Comparison of ENCODE assay signal across 8 cellular contexts in genomic region chr5:59007460-59008063, GRCh38.
DNase-seq lines count a peak whose midpoint lies in the region; ATAC-seq, FAIRE-seq and TF ChIP-seq lines count a peak whose summit lies in the region.

No MANE protein-coding gene starts in this region.

- H3K27ac ChIP-seq in 22Rv1: no peak overlapping the region
- no peak overlapping the region for H3K27ac ChIP-seq in foreskin keratinocyte
- no peak overlapping the region for H3K27ac ChIP-seq in upper lobe of left lung
- H3K27ac ChIP-seq in ovary: no peak overlapping the region

- H3K4me3 Mint-ChIP-seq in type B pancreatic cell: no peak overlapping the region

- peak; percentile 65 for TF ChIP-seq CTCF in 22Rv1 (IDR thresholded peaks at IDR 0.05)
- TF ChIP-seq CTCF in GM12865 (IDR thresholded peaks at IDR 0.05; ENCODE audit: insufficient read depth, low read depth, low read length, missing control alignments): peak; percentile 18
- peak; percentile 71 for TF ChIP-seq CTCF in foreskin keratinocyte (conservative IDR thresholded peaks at IDR 0.05)
- peak; percentile 76 for TF ChIP-seq CTCF in type B pancreatic cell (conservative IDR thresholded peaks at IDR 0.05)
- peak in 2 of 6 experiments; percentile 17 to 21 for TF ChIP-seq CTCF in upper lobe of left lung (IDR thresholded peaks at IDR 0.05)
- peak in 1 of 3 donors; percentile 56 for TF ChIP-seq CTCF in ovary (IDR thresholded peaks at IDR 0.05)

- TF ChIP-seq POLR2A in upper lobe of left lung (IDR thresholded peaks at IDR 0.05): no peak
- TF ChIP-seq POLR2A in ovary (IDR thresholded peaks at IDR 0.05): no peak

- H3K4me3 ChIP-seq in GM12865 (ENCODE audit: low read depth, low read length) (no peak overlapping the region), upper lobe of left lung (no peak overlapping the region), ovary (no peak overlapping the region)

- H3K36me3 ChIP-seq in upper lobe of left lung (no peaks in the 10 kb centered on the region), ovary (no peaks in the 10 kb centered on the region)

- peaks cover 0 to 3% (median 0%) of the 10 kb centered on the region in 4 donors for H3K9me3 ChIP-seq in upper lobe of left lung
- no peaks in the 10 kb centered on the region for H3K9me3 ChIP-seq in ovary

- H3K4me1 ChIP-seq in foreskin keratinocyte (no peaks in the 10 kb centered on the region), upper lobe of left lung (peaks cover 0 to 16% (median 6%) of the 10 kb centered on the region in 4 donors), ovary (ENCODE audit: insufficient read depth) (no peaks in the 10 kb centered on the region)

- DNase-seq in GM12865 (ENCODE audit: low read depth): peak; percentile 23
- DNase-seq in RCC 7860 (ENCODE audit: low spot score): peak; percentile 8
- DNase-seq in foreskin keratinocyte: peak in 1 of 2 donors; percentile 17
- DNase-seq in type B pancreatic cell (ENCODE audit: extremely low spot score, unreplicated experiment): no peak
- no peak for DNase-seq in NCI-H2081 treated with DMSO at 0.1 percent for 48 hours (lab: John Stamatoyannopoulos, UW)
- DNase-seq in upper lobe of left lung: no peak
- DNase-seq in ovary: no peak

- H3K27me3 Mint-ChIP-seq in type B pancreatic cell: no peaks in the 10 kb centered on the region

- H3K27ac Mint-ChIP-seq in type B pancreatic cell: no peak overlapping the region

- WGBS in upper lobe of left lung, 2 donors: 10 to 11% methylated on average over 2 of the region's 2 CpGs
- WGBS in ovary, 3 donors: 1 to 2% (median 2%) methylated on average over 2 of the region's 2 CpGs

- intact Hi-C loops in ovary (cut with DNase I): loop anchor here in 3 of 4 donors (5.0 to 10.0 kb wide), 2 partner anchors 113 to 130 kb away; no protein-coding TSS in a partner anchor

- H3K9me3 Mint-ChIP-seq in type B pancreatic cell: no peaks in the 10 kb centered on the region

- peaks cover 3% of the 10 kb centered on the region for H3K27me3 ChIP-seq in foreskin keratinocyte
- no peaks in the 10 kb centered on the region for H3K27me3 ChIP-seq in upper lobe of left lung
- H3K27me3 ChIP-seq in ovary: no peaks in the 10 kb centered on the region

- TF ChIP-seq EP300 in upper lobe of left lung (IDR thresholded peaks at IDR 0.05) (no peak), ovary (IDR thresholded peaks at IDR 0.05) (no peak)

- ATAC-seq in foreskin keratinocyte (no peak), upper lobe of left lung (ENCODE audit: low FRiP score in 2 of 2) (no peak)

- H3K36me3 Mint-ChIP-seq in type B pancreatic cell: peaks cover 18% of the 10 kb centered on the region

- peaks cover 12% of the 10 kb centered on the region for H3K4me1 Mint-ChIP-seq in type B pancreatic cell (ENCODE audit: unreplicated experiment)

- FAIRE-seq in RCC 7860 (lab: Jason Lieb, UNC): peak; percentile 60

Comparison
In these comparisons a context has a peak if more than half of its experiments do, and no peak if none do; other contexts are left out.
1. DNase-seq: peak in GM12865 (single experiment) and RCC 7860 (single experiment); none in type B pancreatic cell (single experiment), NCI-H2081 treated with DMSO at 0.1 percent for 48 hours (single experiment), upper lobe of left lung (0 of 2) and ovary (0 of 5).